Comparison of ENCODE assay signal across 26 cellular contexts in the genomic region with DNA sequence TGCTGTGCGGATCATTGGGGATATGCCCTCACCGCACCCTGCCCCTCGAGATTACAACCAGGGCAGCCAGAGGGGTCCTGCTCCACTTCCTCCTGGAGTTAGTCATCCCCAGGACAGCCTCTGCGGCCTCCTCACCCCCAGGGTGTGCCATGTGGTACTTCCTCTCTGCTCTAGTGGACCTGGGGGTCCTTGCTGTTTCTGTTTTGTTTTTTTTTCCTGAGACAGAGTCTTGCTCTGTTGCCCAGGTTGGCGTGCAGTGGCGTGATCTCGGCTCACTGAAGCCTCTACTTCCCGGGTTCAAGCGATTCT. TPM values are rescaled to one million over a fixed set of nuclear protein-coding genes. Genes with fewer than 3 reads are reported as not detected.
DNase-seq lines count a peak whose midpoint lies in the region; ATAC-seq and TF ChIP-seq lines count a peak whose summit lies in the region.
"Had no signal": no experiment of that assay in that cellular context is flagged by ENCODE, and none has a peak within 500 bp of the region (broad histone marks: within the 10 kb centered on the region; RNA-seq: fewer than 3 reads in every experiment).

No MANE protein-coding gene starts in this region.

- H3K27ac ChIP-seq in left lung: peak overlapping the region in 1 of 2 donors; percentile 86
- H3K27ac ChIP-seq: GM23248 had no signal

- H3K4me1 ChIP-seq in left lung: peaks cover 0 to 78% of the 10 kb centered on the region in 2 donors

- peak; percentile 63 for ATAC-seq in left lung
- ATAC-seq: activated CD8-positive, alpha-beta T cell treated with anti-CD3 and anti-CD28 coated beads for 36 hours had no signal

- no peaks in the 10 kb centered on the region for H3K36me3 ChIP-seq in left lung

- H3K4me1 Mint-ChIP-seq in type B pancreatic cell (ENCODE audit: unreplicated experiment): no peaks in the 10 kb centered on the region
- H3K4me1 Mint-ChIP-seq: CD8-positive, alpha-beta memory T cell; central memory CD8-positive, alpha-beta T cell had no signal

- DNase-seq in activated effector memory CD4-positive, alpha-beta T cell treated with anti-CD3 and anti-CD28 coated beads, Interleukin-2, amount 50 U/mL, for 16 hours: peak; percentile 45
- DNase-seq in activated effector memory CD4-positive, alpha-beta T cell treated with Interleukin-2 at 50 U/mL for 16 hours: no peak
- DNase-seq in NOMO-1 treated with DMSO at 0.1 percent for 48 hours (lab: John Stamatoyannopoulos, UW; ENCODE audit: unreplicated experiment) (peak; percentile 73), left lung (no peak), type B pancreatic cell (ENCODE audit: extremely low spot score, unreplicated experiment) (peak; percentile 39), OCI-M1 (lab: John Stamatoyannopoulos, UW) (no peak), amniotic stem cell (lab: John Stamatoyannopoulos, UW) (no peak)
- no peak for DNase-seq in activated CD8-positive, alpha-beta memory T cell treated with anti-CD3 and anti-CD28 coated beads for 24 hours
- DNase-seq: activated CD8-positive, alpha-beta T cell treated with anti-CD3 and anti-CD28 coated beads for 36 hours; activated gamma-delta T cell; CD8-positive, alpha-beta memory T cell; DMS153; GM23248; HFFc6; NCI-H1417; NCI-H2081; NCI-H2227 treated with DMSO at 0.1 percent for 48 hours; RPMI8226; stimulated activated CD4-positive, alpha-beta T cell treated with anti-CD3 and anti-CD28 coated beads, Interleukin-15, amount 100 ng/mL, for 24 hours; stimulated activated naive CD4-positive, alpha-beta T cell; T-helper 2 cell had no signal

- no peak overlapping the region for H3K4me3 Mint-ChIP-seq in type B pancreatic cell
- H3K4me3 Mint-ChIP-seq: activated CD8-positive, alpha-beta T cell treated with anti-CD3 and anti-CD28 coated beads for 36 hours; CD8-positive, alpha-beta memory T cell; central memory CD8-positive, alpha-beta T cell; HFFc6 had no signal

- peaks cover 0 to under 1% of the 10 kb centered on the region in 2 donors for H3K27me3 ChIP-seq in left lung

- intact Hi-C loops in left lung (cut with DNase I): no loop called here

- H3K27me3 Mint-ChIP-seq in type B pancreatic cell: peaks cover 8% of the 10 kb centered on the region

- H3K36me3 Mint-ChIP-seq in type B pancreatic cell: no peaks in the 10 kb centered on the region
- H3K36me3 Mint-ChIP-seq: CD8-positive, alpha-beta memory T cell had no signal

- no peak overlapping the region for H3K4me3 ChIP-seq in left lung
- H3K4me3 ChIP-seq: GM23248, lung had no signal

- H3K9me3 ChIP-seq in left lung: peaks cover 0 to 7% of the 10 kb centered on the region in 2 donors

- peaks cover 5% of the 10 kb centered on the region for H3K9me3 Mint-ChIP-seq in type B pancreatic cell

- no peak overlapping the region for H3K27ac Mint-ChIP-seq in type B pancreatic cell
- H3K27ac Mint-ChIP-seq: activated CD8-positive, alpha-beta T cell treated with anti-CD3 and anti-CD28 coated beads for 36 hours; CD8-positive, alpha-beta memory T cell; HFFc6 had no signal

- TF ChIP-seq CTCF in left lung (IDR thresholded peaks at IDR 0.05): no peak
- TF ChIP-seq CTCF in type B pancreatic cell (conservative IDR thresholded peaks at IDR 0.05): no peak

RNA-seq across cellular contexts. Expression of gene FCN1, which starts 5.2 kb away (rescaled TPM):
- total RNA-seq in left lung (10 to 100 TPM; 28.4 to 72.1 TPM), type B pancreatic cell (ENCODE audit: low replicate concordance) (not detected in 2 replicates)
- total RNA-seq: A172; activated CD8-positive, alpha-beta T cell treated with anti-CD3 and anti-CD28 coated beads for 36 hours; endothelial cell of umbilical vein; G401; GM23248; HFFc6 had no signal

RNA-seq across cellular contexts. Expression of gene FCN2, which starts 42.3 kb away (rescaled TPM):
- total RNA-seq in left lung (not detected), type B pancreatic cell (ENCODE audit: low replicate concordance) (not detected in 2 replicates)
- total RNA-seq: A172; activated CD8-positive, alpha-beta T cell treated with anti-CD3 and anti-CD28 coated beads for 36 hours; CD8-positive, alpha-beta memory T cell; endothelial cell of umbilical vein; G401; GM23248; HFFc6; lung had no signal

Comparison
In these comparisons a context has a peak if more than half of its experiments do, and no peak if none do; other contexts are left out.
1. DNase-seq: peak in activated effector memory CD4-positive, alpha-beta T cell treated with anti-CD3 and anti-CD28 coated beads, Interleukin-2, amount 50 U/mL, for 16 hours (single experiment), NOMO-1 treated with DMSO at 0.1 percent for 48 hours (single experiment) and type B pancreatic cell (single experiment); none in activated effector memory CD4-positive, alpha-beta T cell treated with Interleukin-2 at 50 U/mL for 16 hours (single experiment), left lung (0 of 2), OCI-M1 (single experiment), activated CD8-positive, alpha-beta memory T cell treated with anti-CD3 and anti-CD28 coated beads for 24 hours (single experiment) and amniotic stem cell (single experiment).
2. RNA of gene FCN1, which starts 5.2 kb away (total RNA-seq): 28.4 to 72.1 TPM in left lung; not detected in type B pancreatic cell; every median in the first group is over 10 times any median in the second.